ENCODE assay signal across 2 cellular contexts in the genomic region with DNA sequence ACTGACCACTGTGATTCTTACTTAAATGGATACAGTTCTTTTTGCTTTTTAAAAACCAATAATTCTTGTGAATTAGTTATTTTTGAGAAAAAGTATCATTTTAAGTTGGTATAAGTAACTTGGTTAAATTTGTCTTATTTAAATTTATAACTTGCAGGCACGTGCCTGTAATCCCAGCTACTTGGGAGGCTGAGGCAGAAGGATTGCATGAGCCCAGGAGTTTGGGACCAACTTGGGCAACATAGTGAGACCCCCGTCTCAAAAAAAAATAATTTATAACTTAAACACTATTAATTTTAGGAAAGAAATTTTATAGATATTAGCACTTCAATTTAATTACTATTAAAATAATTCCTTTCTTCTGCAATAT.
A peak's percentile ranks its signal among the peaks of the same experiment; 100 is the strongest.
TF ChIP-seq lines count a peak whose summit lies in the region.

No MANE protein-coding gene starts in this region.

TF ChIP-seq in IMR-90, 13 proteins besides CTCF, POLR2A, EP300 and RAD21:
- TF ChIP-seq, protein P1, sequence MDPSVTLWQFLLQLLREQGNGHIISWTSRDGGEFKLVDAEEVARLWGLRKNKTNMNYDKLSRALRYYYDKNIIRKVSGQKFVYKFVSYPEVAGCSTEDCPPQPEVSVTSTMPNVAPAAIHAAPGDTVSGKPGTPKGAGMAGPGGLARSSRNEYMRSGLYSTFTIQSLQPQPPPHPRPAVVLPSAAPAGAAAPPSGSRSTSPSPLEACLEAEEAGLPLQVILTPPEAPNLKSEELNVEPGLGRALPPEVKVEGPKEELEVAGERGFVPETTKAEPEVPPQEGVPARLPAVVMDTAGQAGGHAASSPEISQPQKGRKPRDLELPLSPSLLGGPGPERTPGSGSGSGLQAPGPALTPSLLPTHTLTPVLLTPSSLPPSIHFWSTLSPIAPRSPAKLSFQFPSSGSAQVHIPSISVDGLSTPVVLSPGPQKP (IDR thresholded peaks at IDR 0.05; ENCODE audit: borderline replicate concordance, low read depth, low read length): no peak
- TF ChIP-seq RCOR1 (IDR thresholded peaks at IDR 0.05; ENCODE audit: insufficient replicate concordance, low read length): no peak

TF ChIP-seq in GM12878, 131 proteins besides CTCF, POLR2A, EP300 and RAD21:
- TF ChIP-seq ZNF207 (IDR thresholded peaks at IDR 0.05; ENCODE audit: borderline replicate concordance) (no peak), BHLHE40 (IDR thresholded peaks at IDR 0.05; ENCODE audit: borderline replicate concordance in 1 of 2, low read depth in 2 of 2, low read length in 1 of 2) (peak in 1 of 2 experiments; percentile 56; a peak in 1 of 4 replicates)
TF ChIP-seq in GM12878: peak in this region for 1.
